In the genomic region with DNA sequence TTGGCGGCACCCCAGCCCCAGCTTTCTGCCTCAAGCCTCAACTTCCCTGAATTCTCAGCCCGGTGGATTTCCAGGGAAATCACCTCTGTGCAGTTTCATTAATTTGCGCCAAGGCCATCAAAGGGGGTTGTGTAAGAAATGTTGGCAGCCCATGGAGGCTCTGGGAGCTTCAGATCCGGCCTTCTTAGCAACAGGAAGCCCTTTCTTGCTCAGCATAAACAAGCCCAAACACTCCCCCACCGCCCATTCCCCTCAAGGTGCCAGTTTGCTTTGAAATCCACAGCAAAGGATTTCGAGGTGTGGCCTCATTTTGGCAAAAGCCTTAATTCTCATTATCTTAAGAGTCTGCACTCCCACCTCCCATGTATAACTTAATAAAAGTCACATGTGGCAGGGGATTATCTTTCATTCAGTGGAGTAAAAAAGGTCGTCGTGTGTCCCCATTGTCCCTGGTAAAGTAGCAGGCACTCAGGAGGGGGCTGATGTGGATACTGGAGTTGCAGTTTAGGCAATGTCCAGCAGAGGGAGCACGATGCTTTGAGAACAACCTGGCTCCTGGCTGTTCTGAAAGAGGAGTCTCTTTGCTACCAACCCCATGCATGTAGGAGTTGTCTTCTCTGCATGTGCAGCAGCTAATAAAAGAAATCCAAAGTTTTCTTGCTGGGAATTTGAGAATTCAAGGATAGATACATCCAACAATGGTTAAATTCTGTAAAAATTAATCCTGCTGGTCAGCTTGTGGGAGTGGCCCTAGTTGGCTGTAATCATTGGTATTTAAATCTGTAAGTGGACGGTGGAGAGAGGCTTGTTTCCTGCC, we compare ENCODE assay signal across 8 cellular contexts. TPM values are rescaled to one million over a fixed set of nuclear protein-coding genes. Genes with fewer than 3 reads are reported as not detected.
DNase-seq lines count a peak whose midpoint lies in the region; ATAC-seq and TF ChIP-seq lines count a peak whose summit lies in the region.

No MANE protein-coding gene starts in this region.

- H3K4me3 ChIP-seq in HFF-Myc (replicated peaks; ENCODE audit: low read depth, low read length) (no peak overlapping the region), adipocyte (ENCODE audit: low read length) (no peak overlapping the region), left ventricle myocardium inferior (no peak overlapping the region)

- DNase-seq in GM10248 (ENCODE audit: extremely low spot score) = peak; percentile 88
- peak; percentile 73 for DNase-seq in HFF-Myc (ENCODE audit: extremely low read depth, low read depth)
- DNase-seq in NCI-H1092 treated with DMSO at 0.1 percent for 48 hours (lab: John Stamatoyannopoulos, UW) = peak; percentile 66
- DNase-seq in SW480 (ENCODE audit: low spot score) = peak; percentile 74
- DNase-seq in adipocyte (ENCODE audit: low read depth) = peak; percentile 95
- peak; percentile 70 for DNase-seq in left ventricle myocardium inferior
- DNase-seq in renal cortical epithelial cell (ENCODE audit: low read depth) = peak; percentile 68

- no peak overlapping the region for H3K27ac ChIP-seq in left ventricle myocardium inferior (replicated peaks)

- intact Hi-C loops in left ventricle myocardium inferior (cut with micrococcal nuclease) = loop anchor here (5.0 kb wide), 2 partner anchors 331 to 401 kb away; no protein-coding TSS in a partner anchor

- H3K9ac ChIP-seq in adipocyte (ENCODE audit: low read length) = no peak overlapping the region

- no peaks in the 10 kb centered on the region for H3K36me3 ChIP-seq in adipocyte (ENCODE audit: control insufficient read depth, insufficient read depth, low read length, severe bottlenecking)
- H3K36me3 ChIP-seq in left ventricle myocardium inferior = no peaks in the 10 kb centered on the region

- no peaks in the 10 kb centered on the region for H3K27me3 ChIP-seq in adipocyte (replicated peaks; ENCODE audit: control insufficient read depth, insufficient read depth, low read length)
- no peaks in the 10 kb centered on the region for H3K27me3 ChIP-seq in left ventricle myocardium inferior (ENCODE audit: low read depth)

- peaks cover 6% of the 10 kb centered on the region for H3K9me3 ChIP-seq in adipocyte (ENCODE audit: control insufficient read depth, low read length)
- H3K9me3 ChIP-seq in left ventricle myocardium inferior (replicated peaks) = peaks cover 5% of the 10 kb centered on the region

- ATAC-seq in GM18873 (IDR thresholded peaks at IDR 0.05; ENCODE audit: low FRiP score, unreplicated experiment) = no peak

- TF ChIP-seq CTCF in GM10248 (IDR thresholded peaks at IDR 0.05; ENCODE audit: control extremely low read depth, extremely low read depth, low read depth, missing control alignments) (peak; percentile 90), HFF-Myc (IDR thresholded peaks at IDR 0.05; ENCODE audit: low read depth, low read length, missing control alignments) (peak; percentile 97), left ventricle myocardium inferior (IDR thresholded peaks at IDR 0.05; ENCODE audit: borderline replicate concordance) (peak; percentile 95)

- CTCF ChIA-PET in GM10248 (lab: Yijun Ruan, JAX) = interaction anchor here (0.9 to 11.3 kb wide), 15 partner anchors 8 to 407 kb away, joined by 3 to 139 read pairs (median 5); no protein-coding TSS in a partner anchor

- POLR2A ChIA-PET in GM10248 (lab: Yijun Ruan, JAX) = no interaction called here

- H3K4me1 ChIP-seq in adipocyte (ENCODE audit: control insufficient read depth, insufficient read depth, low read length) = no peaks in the 10 kb centered on the region
- peaks cover 18% of the 10 kb centered on the region for H3K4me1 ChIP-seq in left ventricle myocardium inferior

RNA-seq across cellular contexts. Expression of a gene that starts 39.5 kb away (rescaled TPM):
- total RNA-seq in left ventricle myocardium inferior (0.99 TPM), renal cortical epithelial cell (3.6 and 5.7 TPM in 2 replicates)
